ENCODE assay signal across 14 cellular contexts in the genomic region with DNA sequence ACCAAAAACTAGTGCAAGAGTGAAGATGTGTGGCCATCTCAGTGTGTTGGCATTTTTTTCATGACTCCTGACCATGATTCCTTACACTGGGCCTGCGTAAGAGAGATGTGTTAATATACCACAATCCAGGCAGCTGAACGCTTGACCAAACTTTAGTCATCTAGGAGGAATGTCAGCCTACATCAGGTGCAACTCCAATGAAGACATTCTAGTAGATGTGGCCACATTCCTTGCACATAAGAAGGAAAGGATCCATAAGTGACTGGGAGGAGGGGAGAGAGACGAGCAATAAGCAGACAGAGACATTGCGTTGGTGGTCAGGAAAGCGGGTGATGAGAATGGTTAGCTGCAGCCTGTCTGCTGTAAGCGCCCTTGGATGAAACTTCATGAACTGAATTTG. TPM values are rescaled to one million over a fixed set of nuclear protein-coding genes. Genes with fewer than 3 reads are reported as not detected.
A peak's percentile ranks its signal among the peaks of the same experiment; 100 is the strongest.
DNase-seq lines count a peak whose midpoint lies in the region; ATAC-seq and TF ChIP-seq lines count a peak whose summit lies in the region.
"Had no signal": no experiment of that assay in that cellular context is flagged by ENCODE, and none has a peak within 500 bp of the region (broad histone marks: within the 10 kb centered on the region; RNA-seq: fewer than 3 reads in every experiment).

No MANE protein-coding gene starts in this region.

- H3K27ac ChIP-seq in lower lobe of right lung, result peak overlapping the region; percentile 64
- H3K27ac ChIP-seq in stomach, result peak overlapping the region in 1 of 5 donors; percentile 45

- no peaks in the 10 kb centered on the region for H3K27me3 ChIP-seq in lower lobe of right lung (ENCODE audit: low read depth)
- H3K27me3 ChIP-seq in stomach, result no peaks in the 10 kb centered on the region
- H3K27me3 ChIP-seq: gastroesophageal sphincter, sigmoid colon had no signal

- H3K9me3 ChIP-seq in lower lobe of right lung (no peaks in the 10 kb centered on the region), stomach (no peaks in the 10 kb centered on the region)
- H3K9me3 ChIP-seq: gastroesophageal sphincter, sigmoid colon had no signal

- H3K4me3 ChIP-seq in astrocyte of the spinal cord (ENCODE audit: low read depth, low read length) (no peak overlapping the region), lower lobe of right lung (no peak overlapping the region), stomach (no peak overlapping the region)
- H3K4me3 ChIP-seq: gastroesophageal sphincter, sigmoid colon had no signal

- in situ Hi-C loops in astrocyte of the spinal cord (cut with HindIII; ENCODE audit: low sequenced_read_pairs), result no loop called here

- WGBS in stomach, 5 donors, result 91 to 97% (median 94%) methylated on average over 6 of the region's 6 CpGs

- DNase-seq in A172 (ENCODE audit: low spot score), result peak; percentile 77
- DNase-seq in HS-5 (ENCODE audit: low read depth), result peak; percentile 75
- peak; percentile 92 for DNase-seq in astrocyte of the spinal cord (ENCODE audit: low read depth, low spot score)
- no peak for DNase-seq in lower lobe of right lung
- DNase-seq in stomach, result no peak
- no peak for DNase-seq in GF-D8 (lab: John Stamatoyannopoulos, UW)
- DNase-seq in NCI-H2171 (lab: John Stamatoyannopoulos, UW), result no peak
- DNase-seq: activated T-cell treated with anti-CD3 and anti-CD28 coated beads, Interleukin-2, amount 50 U/mL, for 24 hours; mesendoderm; NK-92 treated with Interleukin-12 subunit alpha and Interleukin-12 subunit beta, amount 100 ng/mL, for 24 hours; sigmoid colon had no signal

- TF ChIP-seq CTCF in astrocyte of the spinal cord (IDR thresholded peaks at IDR 0.05; ENCODE audit: low read depth, low read length) (no peak), lower lobe of right lung (IDR thresholded peaks at IDR 0.05) (no peak), stomach (IDR thresholded peaks at IDR 0.05) (no peak)

- H3K36me3 ChIP-seq in lower lobe of right lung (peaks cover 37% of the 10 kb centered on the region), stomach (peaks cover 0 to 36% (median 10%) of the 10 kb centered on the region in 4 donors)

- H3K4me1 ChIP-seq in lower lobe of right lung, result peaks cover 72% of the 10 kb centered on the region
- peaks cover 9 to 54% (median 29%) of the 10 kb centered on the region in 4 donors for H3K4me1 ChIP-seq in stomach

- TF ChIP-seq POLR2A in stomach (IDR thresholded peaks at IDR 0.05), result no peak

- no peak for ATAC-seq in lower lobe of right lung
- no peak for ATAC-seq in GM18858 (IDR thresholded peaks at IDR 0.05; ENCODE audit: unreplicated experiment)
- ATAC-seq: gastroesophageal sphincter had no signal

- TF ChIP-seq EP300 in stomach (IDR thresholded peaks at IDR 0.05), result no peak

- intact Hi-C loops in lower lobe of right lung (cut with DNase I), result no loop called here
- intact Hi-C loops in stomach (cut with DNase I; ENCODE audit: low total_unique reads), result no loop called here

RNA-seq across cellular contexts. Expression of gene CYRIA, which starts 42.6 kb away (rescaled TPM):
- total RNA-seq in A172 (2014; rRNA removed; shearing (Covaris generic)), result 23.7 and 25.2 TPM in 2 replicates
- total RNA-seq in lower lobe of right lung, result 29.4 TPM
- total RNA-seq in stomach, result 10 to 100 TPM in 2 of 5 donors, 1 to 10 TPM in 2, under 1 TPM in 1; under 0.01 to 12.7 (median 3.3) TPM
- 1 to 10 TPM; 1.9 to 4.4 (median 3.2) TPM for polyA plus RNA-seq in stomach
- polyA plus RNA-seq: BJ had no signal

Comparison
In these comparisons a context has a peak if more than half of its experiments do, and no peak if none do; other contexts are left out.
1. DNase-seq: peak in A172 (single experiment), HS-5 (single experiment) and astrocyte of the spinal cord (single experiment); none in lower lobe of right lung (single experiment), stomach (single experiment), GF-D8 (single experiment) and NCI-H2171 (single experiment).